Comparison of ENCODE assay signal across 9 cellular contexts in genomic region chr10:97869091-97870042, GRCh38. TPM values are rescaled to one million over a fixed set of nuclear protein-coding genes. Genes with fewer than 3 reads are reported as not detected.
A peak's percentile ranks its signal among the peaks of the same experiment; 100 is the strongest.
DNase-seq lines count a peak whose midpoint lies in the region; FAIRE-seq and TF ChIP-seq lines count a peak whose summit lies in the region.
"Had no signal": no experiment of that assay in that cellular context is flagged by ENCODE, and none has a peak within 500 bp of the region (broad histone marks: within the 10 kb centered on the region; RNA-seq: fewer than 3 reads in every experiment).

No MANE protein-coding gene starts in this region.

- 27 to 39% methylated on average over 5 to 12 of the region's 19 CpGs for WGBS in testis, 2 donors

- no peaks in the 10 kb centered on the region for H3K36me3 ChIP-seq in testis (ENCODE audit: low read depth, missing control alignments)
- H3K36me3 ChIP-seq: neutrophil had no signal

- H3K4me3 ChIP-seq in testis: no peak overlapping the region

- no peak overlapping the region for H3K27ac ChIP-seq in testis
- H3K27ac ChIP-seq: neutrophil had no signal

- intact Hi-C loops in testis (cut with DNase I; ENCODE audit: low total_unique reads): no loop called here

- peak; percentile 90 for DNase-seq in ELR (ENCODE audit: low read depth)
- DNase-seq in H54 (ENCODE audit: insufficient read length, low spot score): peak; percentile 97
- DNase-seq in M059J (ENCODE audit: low read depth): peak; percentile 88
- peak; percentile 77 for DNase-seq in SHP77 treated with DMSO at 0.1 percent for 48 hours (lab: John Stamatoyannopoulos, UW)
- DNase-seq in activated T-helper 9 cell treated with anti-CD3 and anti-CD28 coated beads, Interleukin-2, amount 50 U/mL, for 16 hours (ENCODE audit: low read depth): peak; percentile 55
- peak; percentile 37 for DNase-seq in fibroblast of the conjunctiva (ENCODE audit: low read depth)
- DNase-seq in occipital lobe (lab: John Stamatoyannopoulos, UW): peak; percentile 72
- DNase-seq in testis: peak; percentile 91

- peaks cover 5% of the 10 kb centered on the region for H3K4me1 ChIP-seq in testis

- no peaks in the 10 kb centered on the region for H3K27me3 ChIP-seq in testis

- TF ChIP-seq CTCF in testis (IDR thresholded peaks at IDR 0.05): peak; percentile 65 to 85 (median 75)

- TF ChIP-seq POLR2A in H54 (IDR thresholded peaks at IDR 0.05; ENCODE audit: low read depth, low read length) (0 out of 2 replicates have a peak, but pooled peaks have one; percentile 16), testis (IDR thresholded peaks at IDR 0.05) (no peak)

- FAIRE-seq in H54 (lab: Jason Lieb, UNC): peak; percentile 91

- no peaks in the 10 kb centered on the region for H3K9me3 ChIP-seq in testis
- H3K9me3 ChIP-seq: neutrophil had no signal

RNA-seq across cellular contexts. Expression of gene GOLGA7B, which starts 19.7 kb away (rescaled TPM):
- not detected in 2 replicates for total RNA-seq in M059J (2014; rRNA removed; shearing (Covaris generic))
- total RNA-seq in occipital lobe (11.9 TPM), testis (1 to 10 TPM; 1.1 TPM)
- 1.3 TPM for polyA plus RNA-seq in testis (ENCODE audit: insufficient read depth, low read depth, low replicate concordance)

Comparison
In these comparisons a context has a peak if more than half of its experiments do, and no peak if none do; other contexts are left out.
1. DNase-seq: peak in every context shown above with its lines; median percentile 97 in H54; 91 in testis; 90 in ELR; 88 in M059J; 77 in SHP77 treated with DMSO at 0.1 percent for 48 hours; 72 in occipital lobe; 55 in activated T-helper 9 cell treated with anti-CD3 and anti-CD28 coated beads, Interleukin-2, amount 50 U/mL, for 16 hours; 37 in fibroblast of the conjunctiva.